21 cellular contexts compared by ENCODE assay signal in genomic region chr5:100161868-100162267, GRCh38.
DNase-seq lines count a peak whose midpoint lies in the region; ATAC-seq, FAIRE-seq and TF ChIP-seq lines count a peak whose summit lies in the region.
"Had no signal": no experiment of that assay in that cellular context is flagged by ENCODE, and none has a peak within 500 bp of the region (broad histone marks: within the 10 kb centered on the region; RNA-seq: fewer than 3 reads in every experiment).

No MANE protein-coding gene starts in this region.

- H3K4me1 ChIP-seq in HCT116 (ENCODE audit: control insufficient read depth in 1 of 2, insufficient read depth in 2 of 2, low read length in 2 of 2) (no peaks in the 10 kb centered on the region), iPS DF 6.9 (ENCODE audit: control insufficient read depth, insufficient read depth, low read length) (no peaks in the 10 kb centered on the region)
- H3K4me1 ChIP-seq: BE2C had no signal

- H3K36me3 ChIP-seq in HCT116 (ENCODE audit: control insufficient read depth in 1 of 2, insufficient read depth in 2 of 2, low read length in 2 of 2) (no peaks in the 10 kb centered on the region), iPS DF 6.9 (ENCODE audit: control insufficient read depth, insufficient read depth, low read length) (no peaks in the 10 kb centered on the region)
- H3K36me3 ChIP-seq: BE2C had no signal

- no peaks in the 10 kb centered on the region for H3K9me2 ChIP-seq in HCT116 (ENCODE audit: insufficient read depth)

- no peak for TF ChIP-seq POLR2A in HCT116 (IDR thresholded peaks at IDR 0.05; ENCODE audit: borderline replicate concordance, extremely low read depth, insufficient read depth, insufficient read length)

- no peak for ATAC-seq in HCT116
- ATAC-seq in GM19397 (IDR thresholded peaks at IDR 0.05; ENCODE audit: unreplicated experiment), result no peak

- no peak overlapping the region for H3K4me2 ChIP-seq in HCT116 (ENCODE audit: low read length)
- H3K4me2 ChIP-seq: KMS-11 had no signal

- no peak overlapping the region for H2AFZ ChIP-seq in HCT116 (ENCODE audit: low read depth, low read length, poor library complexity, severe bottlenecking)
- H2AFZ ChIP-seq: GM23248 had no signal

- H3K4me3 ChIP-seq in HCT116 (replicated peaks in 1 of 2; ENCODE audit: low read depth in 1 of 2, low read length in 2 of 2), result no peak overlapping the region
- H3K4me3 ChIP-seq in iPS DF 6.9 (ENCODE audit: low read length), result no peak overlapping the region
- H3K4me3 ChIP-seq: GM23248 had no signal

- intact Hi-C loops in HCT116 (cut with micrococcal nuclease), result no loop called here

- CTCF ChIA-PET in HCT116 (lab: Charles Lee), result no interaction called here

- H3K79me2 ChIP-seq in HCT116 (ENCODE audit: insufficient read depth, low read length), result no peaks in the 10 kb centered on the region

- H4K20me1 ChIP-seq in HCT116 (ENCODE audit: insufficient read depth), result no peaks in the 10 kb centered on the region

- BruUV-seq in HCT116 (replicated peaks; lab: Mats Ljungman, UMichigan), result no TSS peak

- no peaks in the 10 kb centered on the region; a peak in 1 of 4 replicates for H3K9me3 ChIP-seq in HCT116 (ENCODE audit: control insufficient read depth in 1 of 2, insufficient read depth in 1 of 2, low read depth in 1 of 2, low read length in 2 of 2)
- no peaks in the 10 kb centered on the region for H3K9me3 ChIP-seq in iPS DF 6.9 (ENCODE audit: control insufficient read depth, insufficient read depth, low read length)
- H3K9me3 ChIP-seq: BE2C had no signal

- TF ChIP-seq RAD21 in HCT116 (IDR thresholded peaks at IDR 0.05; ENCODE audit: low read depth), result no peak

- H3K27ac ChIP-seq in HCT116 (ENCODE audit: low read depth, low read length) (no peak overlapping the region), iPS DF 6.9 (ENCODE audit: low read length) (no peak overlapping the region)
- H3K27ac ChIP-seq: GM23248, KMS-11 had no signal

- peak; percentile 1 for DNase-seq in ACHN
- no peak for DNase-seq in HCT116 (ENCODE audit: low read depth, low spot score)
- peak; percentile 14 for DNase-seq in astrocyte of the hippocampus (ENCODE audit: low read depth, low spot score)
- DNase-seq in iPS DF 6.9 (ENCODE audit: low read depth, low spot score), result peak; percentile 4
- DNase-seq in frontal cortex (ENCODE audit: low spot score in 2 of 2), result no peak
- DNase-seq in NCI-H2171 (lab: John Stamatoyannopoulos, UW), result no peak
- DNase-seq: BE2C; C1 segment of cervical spinal cord; CD4-positive, CD25-positive, alpha-beta regulatory T cell; CD8-positive, alpha-beta memory T cell; COR-L47; DMS 273 treated with DMSO at 0.1 percent for 48 hours; DMS79; GDM1; GM23248; HCEC 1CT had no signal

- RAD21 ChIA-PET in HCT116 (lab: Charles Lee; ENCODE audit: low non-redundant PET in 1 of 2, low total read pairs in 2 of 2, uncharacterized antibody in 2 of 2, unreplicated experiment in 2 of 2), result no interaction called here

- POLR2A ChIA-PET in HCT116 (lab: Charles Lee), result no interaction called here

- no peak overlapping the region for H3K9ac ChIP-seq in HCT116 (ENCODE audit: low read length)
- H3K9ac ChIP-seq: GM23248, KMS-11 had no signal

- TF ChIP-seq CTCF in HCT116 (IDR thresholded peaks at IDR 0.05 in 2 of 3, conservative IDR thresholded peaks at IDR 0.05 in 1 of 3; ENCODE audit: borderline replicate concordance in 1 of 3, insufficient read depth in 1 of 3, low read depth in 2 of 3, low read length in 2 of 3), result no peak

- no peak for FAIRE-seq in frontal cortex (lab: Jason Lieb, UNC)
- FAIRE-seq: GM12892, GM18507, H54 had no signal

- H3K27me3 ChIP-seq in HCT116 (ENCODE audit: insufficient read depth, low read length) (no peaks in the 10 kb centered on the region), iPS DF 6.9 (ENCODE audit: control insufficient read depth, insufficient read depth, low read length) (no peaks in the 10 kb centered on the region)
- H3K27me3 ChIP-seq: BE2C had no signal

- WGBS in iPS DF 6.9 (ENCODE audit: insufficient coverage, insufficient read length), result no CpG with 5 or more reads among the region's 1 CpG

- in situ Hi-C loops in ACHN (cut with HindIII; ENCODE audit: low pct_ligation_motif_present, low pct_unique_long_range_greater_than_20kb, low sequenced_read_pairs), result no loop called here

TF ChIP-seq in HCT116, 20 proteins besides CTCF, POLR2A, EP300 and RAD21:
- no peak for TF ChIP-seq POLR2AphosphoS5 (IDR thresholded peaks at IDR 0.05; ENCODE audit: low read depth, low read length)
- TF ChIP-seq CBX3 (IDR thresholded peaks at IDR 0.05; ENCODE audit: low read depth), result 0 out of 2 replicates have a peak, but pooled peaks have one; percentile 36
- no peak for TF ChIP-seq YY1 (IDR thresholded peaks at IDR 0.05; ENCODE audit: extremely low read depth, insufficient replicate concordance, low read depth, low read length)
- TF ChIP-seq EZH2 (IDR thresholded peaks at IDR 0.05), result no peak
- TF ChIP-seq SP1 (IDR thresholded peaks at IDR 0.05; ENCODE audit: low read depth), result no peak
- TF ChIP-seq CEBPB (IDR thresholded peaks at IDR 0.05; ENCODE audit: low read depth), result no peak

Comparison
In these comparisons a context has a peak if more than half of its experiments do, and no peak if none do; other contexts are left out.
1. DNase-seq: peak in ACHN (single experiment), astrocyte of the hippocampus (single experiment) and iPS DF 6.9 (single experiment); none in HCT116 (single experiment), frontal cortex (0 of 2) and NCI-H2171 (single experiment).